Comparison of ENCODE assay signal across 7 cellular contexts in the genomic region with DNA sequence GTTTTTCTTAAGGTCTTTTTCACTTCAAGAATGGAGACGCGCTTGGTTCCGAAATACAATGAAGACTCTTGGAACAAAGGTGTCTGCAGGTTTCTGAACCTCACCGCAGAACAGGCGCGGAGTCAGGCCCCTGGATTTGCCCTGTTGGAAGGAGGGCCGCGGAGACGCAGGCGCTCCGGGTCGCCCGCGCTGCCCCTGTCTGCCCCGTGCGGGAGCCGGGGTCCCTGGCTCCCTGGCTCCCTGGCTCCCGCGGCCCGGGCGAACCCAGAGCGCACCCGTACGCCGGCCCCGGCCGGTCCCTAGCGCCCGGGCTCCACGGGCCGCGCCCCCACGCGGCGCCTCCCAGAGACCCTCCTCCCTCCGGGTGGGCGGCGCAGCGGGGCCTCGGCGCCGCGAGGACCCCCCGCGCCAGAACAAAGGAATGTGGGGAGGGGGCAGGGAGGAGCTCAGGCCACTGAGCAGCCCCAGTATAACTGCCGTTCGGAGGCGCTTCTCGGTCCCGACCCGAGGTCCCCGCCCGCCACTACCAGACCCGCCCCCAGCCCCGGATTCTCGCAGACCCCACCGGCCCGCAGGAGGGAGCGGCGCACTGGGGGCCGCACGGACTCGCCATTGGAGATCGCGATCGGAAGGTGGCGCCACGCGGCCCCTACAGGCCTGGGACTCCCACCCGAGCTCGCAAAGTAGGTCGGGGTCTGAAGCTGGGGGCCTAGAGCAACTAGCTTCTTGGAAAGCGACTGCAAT. TPM values are rescaled to one million over a fixed set of nuclear protein-coding genes. Genes with fewer than 3 reads are reported as not detected.
A peak's percentile ranks its signal among the peaks of the same experiment; 100 is the strongest.
DNase-seq lines count a peak whose midpoint lies in the region; ATAC-seq and TF ChIP-seq lines count a peak whose summit lies in the region.

No MANE protein-coding gene starts in this region.

- H3K4me1 Mint-ChIP-seq in T-helper 17 cell: peaks cover 38% of the 10 kb centered on the region
- H3K4me1 Mint-ChIP-seq in naive thymus-derived CD8-positive, alpha-beta T cell: peaks cover 17 to 57% (median 44%) of the 10 kb centered on the region in 4 donors

- peak; percentile 35 for TF ChIP-seq CTCF in GM13977 (IDR thresholded peaks at IDR 0.05; ENCODE audit: extremely low read depth, insufficient read depth, missing control alignments)

- no peak for ATAC-seq in T-helper 17 cell
- no peak for ATAC-seq in naive thymus-derived CD8-positive, alpha-beta T cell
- no peak for ATAC-seq in HG03135 (IDR thresholded peaks at IDR 0.05; ENCODE audit: unreplicated experiment)

- in situ Hi-C loops in GM13977 (cut with MboI; ENCODE audit: low pct_unique_long_range_greater_than_20kb, low sequenced_read_pairs, unreplicated experiment): no loop called here

- H3K36me3 Mint-ChIP-seq in T-helper 17 cell (ENCODE audit: low read depth): peaks cover 2% of the 10 kb centered on the region
- no peaks in the 10 kb centered on the region for H3K36me3 Mint-ChIP-seq in naive thymus-derived CD8-positive, alpha-beta T cell

- POLR2A ChIA-PET in naive thymus-derived CD8-positive, alpha-beta T cell (lab: Charles Lee): no interaction called here

- no peaks in the 10 kb centered on the region for H3K9me3 ChIP-seq in T-helper 17 cell (ENCODE audit: control insufficient read depth, low read length, poor library complexity, severe bottlenecking)

- no peaks in the 10 kb centered on the region for H3K9me3 Mint-ChIP-seq in naive thymus-derived CD8-positive, alpha-beta T cell

- DNase-seq in GM13977 (ENCODE audit: low spot score): peak; percentile 48
- no peak for DNase-seq in T-helper 17 cell
- peak; percentile 61 for DNase-seq in fibroblast of gingiva (ENCODE audit: low read depth)
- peak in 3 of 10 donors; percentile 9 to 14 (median 12) for DNase-seq in naive thymus-derived CD8-positive, alpha-beta T cell
- DNase-seq in mucosa of gallbladder (ENCODE audit: low spot score): no peak
- no peak for DNase-seq in NCI-H1105 (lab: John Stamatoyannopoulos, UW)

- no peak overlapping the region for H3K27ac Mint-ChIP-seq in T-helper 17 cell
- peak overlapping the region in 2 of 10 donors; percentile 23 to 53 for H3K27ac Mint-ChIP-seq in naive thymus-derived CD8-positive, alpha-beta T cell

- peak overlapping the region; percentile 98 for H3K4me3 Mint-ChIP-seq in T-helper 17 cell
- peak overlapping the region; percentile 89 to 98 (median 96) for H3K4me3 Mint-ChIP-seq in naive thymus-derived CD8-positive, alpha-beta T cell

- peaks cover 37% of the 10 kb centered on the region for H3K27me3 Mint-ChIP-seq in T-helper 17 cell
- H3K27me3 Mint-ChIP-seq in naive thymus-derived CD8-positive, alpha-beta T cell: peaks cover 18 to 36% (median 31%) of the 10 kb centered on the region in 5 donors

RNA-seq across cellular contexts. Expression of a gene that starts 2.4 kb away (rescaled TPM):
- total RNA-seq in T-helper 17 cell (10 to 100 TPM; 20.1 to 22.1 TPM), mucosa of gallbladder (16.4 TPM)
- 1 to 10 TPM; 3.3 to 4.1 TPM for total RNA-seq in naive thymus-derived CD8-positive, alpha-beta T cell
- polyA plus RNA-seq in naive thymus-derived CD8-positive, alpha-beta T cell: 1 to 10 TPM in 2 of 3 donors, not detected in 1; 1.3 to 4.9 TPM

RNA-seq across cellular contexts. Expression of a gene that starts 59.5 kb away (rescaled TPM):
- 10 to 100 TPM; 15.2 to 17.2 TPM for total RNA-seq in T-helper 17 cell
- total RNA-seq in naive thymus-derived CD8-positive, alpha-beta T cell: 10 to 100 TPM; 30.1 to 30.5 TPM
- polyA plus RNA-seq in naive thymus-derived CD8-positive, alpha-beta T cell: 10 to 100 TPM; 10.0 to 11.7 (median 11.5) TPM
- total RNA-seq in mucosa of gallbladder: 19.9 TPM

Comparison
In these comparisons a context has a peak if more than half of its experiments do, and no peak if none do; other contexts are left out.
1. DNase-seq: peak in GM13977 (single experiment) and fibroblast of gingiva (single experiment); none in T-helper 17 cell (0 of 3), mucosa of gallbladder (single experiment) and NCI-H1105 (single experiment).